8 cellular contexts compared by ENCODE assay signal in the genomic region with DNA sequence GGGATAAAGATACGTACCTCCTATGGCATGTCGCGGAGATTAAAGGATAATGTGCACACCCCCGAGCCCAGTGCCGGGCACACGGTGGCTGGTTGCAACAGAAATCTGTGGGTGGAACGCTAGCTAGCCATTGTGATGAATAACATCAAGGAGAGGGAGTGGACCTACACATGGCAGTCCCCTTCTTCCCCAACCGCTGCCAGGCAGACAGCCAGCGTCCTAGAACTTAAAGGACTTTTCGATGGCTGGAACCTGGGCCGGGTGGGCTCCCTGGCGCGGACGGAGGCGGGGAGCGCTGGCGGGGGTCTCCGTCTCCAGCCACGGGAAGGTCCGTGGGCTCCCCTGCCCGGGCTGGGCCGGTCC. TPM values are rescaled to one million over a fixed set of nuclear protein-coding genes. Genes with fewer than 3 reads are reported as not detected.
DNase-seq lines count a peak whose midpoint lies in the region; ATAC-seq and TF ChIP-seq lines count a peak whose summit lies in the region.

No MANE protein-coding gene starts in this region.

- H3K9me3 ChIP-seq in spleen, result no peaks in the 10 kb centered on the region

- peak in 1 of 2 donors; percentile 1 for ATAC-seq in activated T-cell treated with anti-CD3 and anti-CD28 coated beads, Interleukin-2, amount 50 U/mL, for 4 hours
- no peak for ATAC-seq in activated B cell treated with CpG ODN at 0.5 μM for 24 hours (ENCODE audit: low read depth)

- CTCF ChIA-PET in activated B cell treated with CpG ODN at 0.5 μM for 24 hours (lab: Charles Lee), result no interaction called here

- no peaks in the 10 kb centered on the region for H3K9me3 Mint-ChIP-seq in activated T-cell treated with anti-CD3 and anti-CD28 coated beads, Interleukin-2, amount 50 U/mL, for 4 hours
- H3K9me3 Mint-ChIP-seq in activated B cell treated with CpG ODN at 0.5 μM for 24 hours, result no peaks in the 10 kb centered on the region

- H3K36me3 Mint-ChIP-seq in activated T-cell treated with anti-CD3 and anti-CD28 coated beads, Interleukin-2, amount 50 U/mL, for 4 hours (ENCODE audit: insufficient read depth), result no peaks in the 10 kb centered on the region
- H3K36me3 Mint-ChIP-seq in activated B cell treated with CpG ODN at 0.5 μM for 24 hours (ENCODE audit: low read depth), result no peaks in the 10 kb centered on the region

- no peak for TF ChIP-seq POLR2A in spleen (IDR thresholded peaks at IDR 0.05)

- H3K27me3 ChIP-seq in spleen (replicated peaks in 1 of 7), result peaks cover 0 to 58% (median 20%) of the 10 kb centered on the region in 7 donors

- peaks cover 2 to 44% (median 32%) of the 10 kb centered on the region in 6 donors for H3K4me1 ChIP-seq in spleen

- 4 to 12% (median 5%) methylated on average over 9 to 22 of the region's 22 CpGs for WGBS in spleen, 5 donors

- H3K4me3 ChIP-seq in spleen, result peak overlapping the region; percentile 52 to 84 (median 60)

- intact Hi-C loops in activated B cell treated with CpG ODN at 0.5 μM for 24 hours (cut with micrococcal nuclease) (no loop called here), spleen (cut with DNase I; ENCODE audit: low total_unique reads) (no loop called here)

- no peak for TF ChIP-seq CTCF in activated B cell treated with CpG ODN at 0.5 μM for 24 hours (IDR thresholded peaks at IDR 0.05)
- TF ChIP-seq CTCF in spleen (IDR thresholded peaks at IDR 0.05 in 8 of 11, conservative IDR thresholded peaks at IDR 0.05 in 3 of 11), result no peak

- POLR2A ChIA-PET in activated B cell treated with CpG ODN at 0.5 μM for 24 hours (lab: Charles Lee), result no interaction called here

- no peak overlapping the region for H3K27ac Mint-ChIP-seq in activated B cell treated with CpG ODN at 0.5 μM for 24 hours

- H3K27ac ChIP-seq in spleen (peak overlapping the region; percentile 63 to 87 (median 86)), substantia nigra (ENCODE audit: low read depth, low read length, poor library complexity, severe bottlenecking) (no peak overlapping the region)

- H3K27me3 Mint-ChIP-seq in activated T-cell treated with anti-CD3 and anti-CD28 coated beads, Interleukin-2, amount 50 U/mL, for 4 hours (ENCODE audit: low read depth), result peaks cover 47% of the 10 kb centered on the region
- H3K27me3 Mint-ChIP-seq in activated B cell treated with CpG ODN at 0.5 μM for 24 hours, result peaks cover 38% of the 10 kb centered on the region

- H3K36me3 ChIP-seq in spleen, result no peaks in the 10 kb centered on the region

- peaks cover 14% of the 10 kb centered on the region for H3K4me1 Mint-ChIP-seq in activated T-cell treated with anti-CD3 and anti-CD28 coated beads, Interleukin-2, amount 50 U/mL, for 4 hours (ENCODE audit: low read depth)
- H3K4me1 Mint-ChIP-seq in activated B cell treated with CpG ODN at 0.5 μM for 24 hours, result peaks cover 18% of the 10 kb centered on the region

- no peak for DNase-seq in activated T-cell treated with anti-CD3 and anti-CD28 coated beads, Interleukin-2, amount 50 U/mL, for 4 hours
- no peak for DNase-seq in activated T-cell treated with anti-CD3 and anti-CD28 coated beads, Interleukin-2, amount 50 U/mL, for 48 hours
- DNase-seq in activated B cell treated with CpG ODN at 0.5 μM for 24 hours, result no peak
- DNase-seq in hepatic stellate cell (ENCODE audit: low spot score), result peak; percentile 26
- no peak for DNase-seq in spleen
- DNase-seq in NCI-H1417 treated with DMSO at 0.1 percent for 48 hours (lab: John Stamatoyannopoulos, UW), result no peak
- DNase-seq in AML-193 (lab: John Stamatoyannopoulos, UW), result no peak
- no peak for DNase-seq in substantia nigra (lab: John Stamatoyannopoulos, UW)

- peak overlapping the region; percentile 42 for H3K4me3 Mint-ChIP-seq in activated T-cell treated with anti-CD3 and anti-CD28 coated beads, Interleukin-2, amount 50 U/mL, for 4 hours
- peak overlapping the region; percentile 33 for H3K4me3 Mint-ChIP-seq in activated B cell treated with CpG ODN at 0.5 μM for 24 hours

RNA-seq across cellular contexts. Expression of gene CACHD1, which starts 0.3 kb away (rescaled TPM):
- 1 to 10 TPM in 2 of 3 donors, under 1 TPM in 1; 0.84 to 2.3 (median 2.0) TPM for total RNA-seq in activated T-cell treated with anti-CD3 and anti-CD28 coated beads, Interleukin-2, amount 50 U/mL, for 4 hours
- total RNA-seq in activated B cell treated with CpG ODN at 0.5 μM for 24 hours, result 0.12 and 0.22 TPM in 2 replicates
- total RNA-seq in spleen, result 10 to 100 TPM in 6 of 7 donors, 1 to 10 TPM in 1; 9.5 to 17.3 (median 13.0) TPM
- 1 to 10 TPM; 1.1 to 2.7 (median 1.4) TPM for polyA plus RNA-seq in spleen
